7 cellular contexts compared by ENCODE assay signal in the genomic region with DNA sequence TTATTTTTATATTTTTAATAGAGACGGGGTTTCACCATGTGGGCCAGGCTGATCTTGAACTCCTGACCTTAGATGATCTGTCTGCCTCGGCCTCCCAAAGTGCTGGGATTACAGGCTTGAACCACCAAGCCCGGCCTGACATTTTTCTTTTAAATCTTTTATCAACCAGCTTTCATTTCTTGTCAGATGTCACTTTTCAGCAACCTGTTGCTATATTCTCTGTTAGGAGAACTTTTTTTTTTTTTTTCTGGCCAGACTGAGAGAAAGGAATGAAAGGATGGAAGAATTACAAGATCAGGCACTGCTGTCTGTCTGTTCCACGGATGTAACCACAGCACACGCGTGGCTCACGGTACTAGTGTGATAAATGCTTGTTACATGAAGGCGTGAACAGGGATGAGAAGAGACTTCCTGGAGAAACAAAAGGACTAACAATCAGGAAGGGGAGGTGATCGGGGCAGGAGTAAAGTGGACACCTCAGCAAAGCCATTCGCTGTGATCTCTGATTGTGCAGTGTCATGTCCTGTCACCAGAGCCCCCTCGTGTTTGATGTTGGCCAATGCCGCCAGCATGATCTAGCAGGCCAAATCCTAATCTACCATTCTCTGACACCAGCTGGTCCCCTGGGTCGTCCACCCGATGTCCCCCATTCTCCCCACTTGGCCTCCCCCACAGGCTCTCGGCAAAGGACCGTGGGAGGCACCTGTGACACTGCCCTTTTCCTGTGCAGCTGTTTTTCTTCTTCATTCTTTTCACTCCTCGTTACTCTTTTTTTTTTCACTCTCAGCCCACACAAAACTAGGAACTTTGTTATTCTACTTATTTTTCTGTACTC.
DNase-seq lines count a peak whose midpoint lies in the region; ATAC-seq, FAIRE-seq and TF ChIP-seq lines count a peak whose summit lies in the region.

No MANE protein-coding gene starts in this region.

- TF ChIP-seq RAD21 in K562 (CRISPR knock-in tag; conservative IDR thresholded peaks at IDR 0.05 in 1 of 2, IDR thresholded peaks at IDR 0.05 in 1 of 2): peak; percentile 37 to 69

- no peaks in the 10 kb centered on the region for H4K20me1 ChIP-seq in K562 (replicated peaks; ENCODE audit: control insufficient read depth, insufficient read depth, low read length)

- intact Hi-C loops in K562 (cut with micrococcal nuclease) (no loop called here), kidney (cut with DNase I) (loop anchor here (10.0 kb wide), 1 partner anchor 142 kb away; the partner anchor contains the start of gene TGIF1)

- TF ChIP-seq CTCF in K562 (IDR thresholded peaks at IDR 0.05 in 2 of 3, conservative IDR thresholded peaks at IDR 0.05 in 1 of 3; ENCODE audit: insufficient read depth in 2 of 3, low read depth in 1 of 3, low read length in 3 of 3): peak; percentile 63 to 88 (median 82)
- no peak for TF ChIP-seq CTCF in kidney (IDR thresholded peaks at IDR 0.05; ENCODE audit: borderline replicate concordance, extremely low read depth, insufficient read depth)

- peak overlapping the region; percentile 84 for H2AFZ ChIP-seq in K562 (ENCODE audit: low read depth, low read length)

- FAIRE-seq in K562 (lab: Jason Lieb, UNC) (peak; percentile 98), kidney (lab: Jason Lieb, UNC) (no peak)

- POLR2A ChIA-PET in K562 (lab: Yijun Ruan, JAX): interaction anchor here (0.6 to 4.3 kb wide), 14 partner anchors 9 to 299 kb away, joined by 3 to 44 read pairs (median 6); no protein-coding TSS in a partner anchor

- ATAC-seq in GM18502 (IDR thresholded peaks at IDR 0.05; ENCODE audit: poor library complexity, unreplicated experiment) (peak; percentile 19), HG03103 (IDR thresholded peaks at IDR 0.05; ENCODE audit: low read depth, unreplicated experiment) (peak; percentile 33), K562 (peak; percentile 80)

- H3K79me2 ChIP-seq in K562 (ENCODE audit: control insufficient read depth, insufficient read depth, low read length): peaks cover 48% of the 10 kb centered on the region

- DNase-seq in SJCRH30: peak; percentile 77 to 85
- peak; percentile 81 to 98 (median 88) for DNase-seq in K562 (ENCODE audit: extremely low read depth in 1 of 4, low spot score in 3 of 4)
- peak; percentile 78 for DNase-seq in kidney
- peak; percentile 47 for DNase-seq in stimulated activated CD4-positive, alpha-beta T cell treated with anti-CD3 and anti-CD28 coated beads, Interleukin-1b, Interleukin-23, amount 100 ng/mL, for 48 hours
- no peak for DNase-seq in cerebellum (ENCODE audit: low spot score)

- H3K9ac ChIP-seq in K562 (ENCODE audit: insufficient read depth in 1 of 2, low read depth in 2 of 2, low read length in 2 of 2) (peak overlapping the region; percentile 12 to 93), kidney (ENCODE audit: low read length in 2 of 2) (peak overlapping the region; percentile 30 to 94)

- H3K36me3 ChIP-seq in SJCRH30 (no peaks in the 10 kb centered on the region), K562 (ENCODE audit: control insufficient read depth, insufficient read depth, low read length) (peaks cover 3% of the 10 kb centered on the region; the same call in 2 of the 3 replicates), kidney (ENCODE audit: control insufficient read depth in 1 of 2, insufficient read depth in 2 of 2, low read length in 2 of 2) (no peaks in the 10 kb centered on the region)

- no peak for TF ChIP-seq POLR2A in K562 (conservative IDR thresholded peaks at IDR 0.05)

- peak overlapping the region; percentile 91 for H3K4me2 ChIP-seq in K562 (ENCODE audit: insufficient read depth, low read length)

- 2% methylated on average over 17 of the region's 17 CpGs for WGBS in K562 (ENCODE audit: insufficient coverage, low coverage, missing lambda C conversion rate)

- TSS peak; percentile 83 for BruUV-seq in K562 (replicated peaks; lab: Mats Ljungman, UMichigan)

- H3K9me3 ChIP-seq in SJCRH30 (replicated peaks) (no peaks in the 10 kb centered on the region), K562 (replicated peaks; ENCODE audit: control insufficient read depth, insufficient read depth, low read depth, low read length) (no peaks in the 10 kb centered on the region), kidney (ENCODE audit: control insufficient read depth in 1 of 2, low read length in 2 of 2) (no peaks in the 10 kb centered on the region)

- peak overlapping the region; percentile 54 for H3K4me3 ChIP-seq in SJCRH30
- H3K4me3 ChIP-seq in K562: peak overlapping the region; percentile 42
- peak overlapping the region; percentile 46 to 69 for H3K4me3 ChIP-seq in kidney (ENCODE audit: low read length in 2 of 2)

- CTCF ChIA-PET in K562 (lab: Yijun Ruan, JAX; ENCODE audit: low intra/inter-chr PET ratio): no interaction called here

- H3K27me3 ChIP-seq in SJCRH30 (no peaks in the 10 kb centered on the region), K562 (ENCODE audit: control insufficient read depth in 2 of 2, insufficient read depth in 2 of 2, low read length in 2 of 2) (no peaks in the 10 kb centered on the region)

- in situ Hi-C loops in K562 (cut with MboI): loop anchor here (5.0 kb wide), 1 partner anchor 144 kb away; the partner anchor contains the start of gene TGIF1

- peak overlapping the region; percentile 100 for H3K27ac ChIP-seq in SJCRH30
- H3K27ac ChIP-seq in K562 (ENCODE audit: extremely low read depth, low read depth, low read length): peak overlapping the region; percentile 94
- peak overlapping the region; percentile 96 to 97 for H3K27ac ChIP-seq in kidney (ENCODE audit: low read depth in 2 of 2, low read length in 2 of 2)

- TF ChIP-seq EP300 in K562 (IDR thresholded peaks at IDR 0.05; ENCODE audit: low read length): peak; percentile 97

- H3K4me1 ChIP-seq in SJCRH30: peaks cover 18% of the 10 kb centered on the region
- peaks cover 59 to 73% of the 10 kb centered on the region in 2 experiments for H3K4me1 ChIP-seq in K562 (replicated peaks in 1 of 2; ENCODE audit: control insufficient read depth in 2 of 2, insufficient read depth in 2 of 2, low read length in 2 of 2)
- peaks cover 36% of the 10 kb centered on the region in 2 donors for H3K4me1 ChIP-seq in kidney (ENCODE audit: control insufficient read depth in 1 of 2, insufficient read depth in 1 of 2, low read depth in 1 of 2, low read length in 2 of 2)

- no peaks in the 10 kb centered on the region for H3K9me1 ChIP-seq in K562 (ENCODE audit: control insufficient read depth, insufficient read depth, low read length)

TF ChIP-seq in K562, 482 proteins besides CTCF, POLR2A, EP300 and RAD21 (continues in another document):
- TF ChIP-seq ZNF76 (CRISPR knock-in tag; IDR thresholded peaks at IDR 0.05; ENCODE audit: borderline replicate concordance): peak; percentile 60; the same call in 1 of the 2 replicates
- TF ChIP-seq, protein P1, sequence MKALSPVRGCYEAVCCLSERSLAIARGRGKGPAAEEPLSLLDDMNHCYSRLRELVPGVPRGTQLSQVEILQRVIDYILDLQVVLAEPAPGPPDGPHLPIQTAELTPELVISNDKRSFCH (CRISPR knock-in tag; IDR thresholded peaks at IDR 0.05): no peak
- TF ChIP-seq, protein P1 (tag; IDR thresholded peaks at IDR 0.05): peak; percentile 91
- peak; percentile 14; the same call in 1 of the 2 replicates for TF ChIP-seq TAF7 (tag; IDR thresholded peaks at IDR 0.05)
- TF ChIP-seq JUND (IDR thresholded peaks at IDR 0.05; ENCODE audit: borderline replicate concordance, low read depth, low read length): peak; percentile 91
- TF ChIP-seq JUND (tag; IDR thresholded peaks at IDR 0.05; ENCODE audit: borderline replicate concordance, low read depth, low read length): peak; percentile 93; the same call in 2 of the 3 replicates
- peak; percentile 87 for TF ChIP-seq BHLHE40 (IDR thresholded peaks at IDR 0.05; ENCODE audit: low read length)
- 0 out of 2 replicates have a peak, but pooled peaks have one; percentile 40 for TF ChIP-seq ZNF212 (CRISPR knock-in tag; IDR thresholded peaks at IDR 0.05)
- no peak for TF ChIP-seq CBX2 (IDR thresholded peaks at IDR 0.05; ENCODE audit: insufficient read depth, low read length, poor library complexity, severe bottlenecking)
- TF ChIP-seq POLR2AphosphoS2 (IDR thresholded peaks at IDR 0.05; ENCODE audit: low read length): no peak
- TF ChIP-seq BMI1 (IDR thresholded peaks at IDR 0.05; ENCODE audit: low read length): no peak
- peak in 1 of 2 experiments; percentile 82; a peak in 1 of 4 replicates for TF ChIP-seq TEAD1 (CRISPR knock-in tag; IDR thresholded peaks at IDR 0.05)
- peak; percentile 94 for TF ChIP-seq ZNF583 (CRISPR knock-in tag; IDR thresholded peaks at IDR 0.05)
- TF ChIP-seq ZHX1 (conservative IDR thresholded peaks at IDR 0.05; ENCODE audit: low read length): peak; percentile 73; the same call in 1 of the 2 replicates

Comparison
In these comparisons a context has a peak if more than half of its experiments do, and no peak if none do; other contexts are left out.
1. ATAC-seq: peak in every context shown above with its lines; median percentile 80 in K562; 33 in HG03103; 19 in GM18502.